Comparison of ENCODE assay signal across 10 cellular contexts in the genomic region with DNA sequence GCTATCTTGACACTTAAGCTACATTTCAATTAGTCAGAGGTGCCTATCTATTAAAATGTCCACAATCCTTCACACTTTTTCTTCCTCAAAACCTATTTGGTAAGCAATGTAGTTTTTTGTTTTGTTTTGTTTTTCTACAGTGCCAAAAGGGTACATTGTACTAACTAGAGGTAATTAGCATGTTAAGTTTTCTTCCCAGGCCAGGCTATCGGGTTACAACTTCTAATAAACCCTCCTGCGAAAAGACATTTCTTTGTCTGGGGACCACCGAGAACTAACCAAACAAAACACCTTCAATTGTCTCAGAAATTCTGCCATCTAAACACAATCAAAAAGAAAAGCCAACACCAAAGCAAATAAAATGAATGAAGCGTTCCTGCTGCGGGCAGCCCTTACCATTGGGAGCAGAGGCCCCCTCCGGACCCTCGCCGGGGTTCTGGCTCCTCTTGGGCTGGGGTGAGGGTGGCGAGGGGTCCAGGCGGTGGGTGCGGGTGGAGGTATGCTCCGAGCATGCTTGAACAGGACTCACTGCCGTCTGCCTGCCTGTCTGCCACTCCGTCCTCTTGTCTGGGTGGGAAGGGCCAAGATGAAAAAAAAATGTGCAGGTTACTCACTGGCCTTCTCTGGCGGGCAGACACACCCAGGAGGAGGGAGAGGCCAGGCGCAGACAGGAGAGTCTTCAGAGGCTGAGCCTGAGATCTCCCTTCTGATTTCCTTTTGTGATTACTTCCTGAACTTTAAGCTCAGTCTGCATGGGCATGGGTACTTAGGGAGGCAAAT.
DNase-seq lines count a peak whose midpoint lies in the region; ATAC-seq, FAIRE-seq and TF ChIP-seq lines count a peak whose summit lies in the region.
"Had no signal": no experiment of that assay in that cellular context is flagged by ENCODE, and none has a peak within 500 bp of the region (broad histone marks: within the 10 kb centered on the region; RNA-seq: fewer than 3 reads in every experiment).

No MANE protein-coding gene starts in this region.

- no peaks in the 10 kb centered on the region for H4K20me1 ChIP-seq in SK-N-SH (ENCODE audit: insufficient read depth)

- no peaks in the 10 kb centered on the region for H3F3A ChIP-seq in SK-N-SH (replicated peaks; ENCODE audit: insufficient read depth)

- no peak for TF ChIP-seq RAD21 in SK-N-SH (IDR thresholded peaks at IDR 0.05; ENCODE audit: low read length)

- H3K27ac ChIP-seq in C4-2B (peak overlapping the region; percentile 52), mesodermal cell (ENCODE audit: low read depth, low read length, severe bottlenecking) (peak overlapping the region; percentile 53), SK-N-SH (ENCODE audit: low read depth in 2 of 2, low read length in 1 of 2) (no peak overlapping the region)

- CTCF ChIA-PET in SK-N-SH (lab: Yijun Ruan, JAX), result interaction anchor here (0.9 kb wide), 1 partner anchor 141 kb away, joined by 3 read pairs; no protein-coding TSS in a partner anchor

- peak; percentile 47 for DNase-seq in NCI-H1417 treated with DMSO at 0.1 percent for 48 hours (lab: John Stamatoyannopoulos, UW)
- DNase-seq in astrocyte of the spinal cord (ENCODE audit: low read depth, low spot score), result peak; percentile 23
- DNase-seq in SK-N-SH, result no peak
- no peak for DNase-seq in frontal cortex (ENCODE audit: low spot score in 2 of 2)
- DNase-seq: activated B cell treated with CpG ODN at 0.5 μM for 24 hours, IMR-90 had no signal

- H3K4me3 ChIP-seq in astrocyte of the spinal cord (ENCODE audit: low read depth, low read length), result peak overlapping the region; percentile 25
- peak overlapping the region; percentile 40 for H3K4me3 ChIP-seq in mesodermal cell (ENCODE audit: extremely low read depth, insufficient read depth, low read length, poor library complexity, severe bottlenecking)
- H3K4me3 ChIP-seq in SK-N-SH (ENCODE audit: low read depth in 2 of 2, low read length in 1 of 2), result no peak overlapping the region

- no peak for ATAC-seq in HG03460 (IDR thresholded peaks at IDR 0.05; ENCODE audit: unreplicated experiment)
- no peak for ATAC-seq in GM21367 (IDR thresholded peaks at IDR 0.05; ENCODE audit: unreplicated experiment)

- peaks cover 10% of the 10 kb centered on the region for H3K36me3 ChIP-seq in mesodermal cell (ENCODE audit: control insufficient read depth, insufficient read depth, low read length)
- H3K36me3 ChIP-seq in SK-N-SH (replicated peaks in 1 of 2; ENCODE audit: control insufficient read depth in 1 of 2, insufficient read depth in 2 of 2, low read length in 1 of 2), result no peaks in the 10 kb centered on the region

- POLR2A ChIA-PET in SK-N-SH (lab: Yijun Ruan, JAX), result no interaction called here

- H3K79me2 ChIP-seq in SK-N-SH (ENCODE audit: insufficient read depth), result no peaks in the 10 kb centered on the region

- TF ChIP-seq EP300 in SK-N-SH (IDR thresholded peaks at IDR 0.05; ENCODE audit: borderline replicate concordance in 1 of 2, low read depth in 1 of 2, low read length in 1 of 2), result no peak

- FAIRE-seq in frontal cortex (lab: Jason Lieb, UNC), result no peak

- in situ Hi-C loops in astrocyte of the spinal cord (cut with HindIII; ENCODE audit: low sequenced_read_pairs), result no loop called here

- H3K4me2 ChIP-seq in SK-N-SH, result no peak overlapping the region

- H3K9me3 ChIP-seq in mesodermal cell (ENCODE audit: control insufficient read depth, low read length) (no peaks in the 10 kb centered on the region), SK-N-SH (no peaks in the 10 kb centered on the region)

- H2AFZ ChIP-seq in SK-N-SH (ENCODE audit: low read depth), result no peak overlapping the region

- TF ChIP-seq CTCF in C4-2B (conservative IDR thresholded peaks at IDR 0.05) (no peak), astrocyte of the spinal cord (IDR thresholded peaks at IDR 0.05; ENCODE audit: low read depth, low read length) (no peak), SK-N-SH (IDR thresholded peaks at IDR 0.05) (no peak)

- H3K27me3 ChIP-seq in SK-N-SH (ENCODE audit: insufficient read depth), result no peaks in the 10 kb centered on the region

- 5 to 8% methylated on average over 12 to 14 of the region's 16 CpGs for WGBS in mesodermal cell (ENCODE audit: insufficient coverage in 2 of 2), 2 experiments
- 36% methylated on average over 13 of the region's 16 CpGs for WGBS in SK-N-SH (ENCODE audit: low lambda C conversion rate)

- H3K9me2 ChIP-seq in SK-N-SH, result no peaks in the 10 kb centered on the region

- H3K9ac ChIP-seq in SK-N-SH, result no peak overlapping the region

- H3K4me1 ChIP-seq in mesodermal cell (ENCODE audit: control insufficient read depth, insufficient read depth, low read length, poor library complexity, severe bottlenecking), result peaks cover 9% of the 10 kb centered on the region
- peaks cover 0 to 3% of the 10 kb centered on the region in 2 experiments; a peak in 1 of 4 replicates for H3K4me1 ChIP-seq in SK-N-SH (ENCODE audit: control insufficient read depth in 1 of 2, insufficient read depth in 2 of 2, low read depth in 1 of 2, low read length in 1 of 2)

TF ChIP-seq in SK-N-SH, 30 proteins besides CTCF, POLR2A, EP300 and RAD21:
- TF ChIP-seq, protein P1, sequence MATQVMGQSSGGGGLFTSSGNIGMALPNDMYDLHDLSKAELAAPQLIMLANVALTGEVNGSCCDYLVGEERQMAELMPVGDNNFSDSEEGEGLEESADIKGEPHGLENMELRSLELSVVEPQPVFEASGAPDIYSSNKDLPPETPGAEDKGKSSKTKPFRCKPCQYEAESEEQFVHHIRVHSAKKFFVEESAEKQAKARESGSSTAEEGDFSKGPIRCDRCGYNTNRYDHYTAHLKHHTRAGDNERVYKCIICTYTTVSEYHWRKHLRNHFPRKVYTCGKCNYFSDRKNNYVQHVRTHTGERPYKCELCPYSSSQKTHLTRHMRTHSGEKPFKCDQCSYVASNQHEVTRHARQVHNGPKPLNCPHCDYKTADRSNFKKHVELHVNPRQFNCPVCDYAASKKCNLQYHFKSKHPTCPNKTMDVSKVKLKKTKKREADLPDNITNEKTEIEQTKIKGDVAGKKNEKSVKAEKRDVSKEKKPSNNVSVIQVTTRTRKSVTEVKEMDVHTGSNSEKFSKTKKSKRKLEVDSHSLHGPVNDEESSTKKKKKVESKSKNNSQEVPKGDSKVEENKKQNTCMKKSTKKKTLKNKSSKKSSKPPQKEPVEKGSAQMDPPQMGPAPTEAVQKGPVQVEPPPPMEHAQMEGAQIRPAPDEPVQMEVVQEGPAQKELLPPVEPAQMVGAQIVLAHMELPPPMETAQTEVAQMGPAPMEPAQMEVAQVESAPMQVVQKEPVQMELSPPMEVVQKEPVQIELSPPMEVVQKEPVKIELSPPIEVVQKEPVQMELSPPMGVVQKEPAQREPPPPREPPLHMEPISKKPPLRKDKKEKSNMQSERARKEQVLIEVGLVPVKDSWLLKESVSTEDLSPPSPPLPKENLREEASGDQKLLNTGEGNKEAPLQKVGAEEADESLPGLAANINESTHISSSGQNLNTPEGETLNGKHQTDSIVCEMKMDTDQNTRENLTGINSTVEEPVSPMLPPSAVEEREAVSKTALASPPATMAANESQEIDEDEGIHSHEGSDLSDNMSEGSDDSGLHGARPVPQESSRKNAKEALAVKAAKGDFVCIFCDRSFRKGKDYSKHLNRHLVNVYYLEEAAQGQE (IDR thresholded peaks at IDR 0.05; ENCODE audit: low read depth, low read length), result no peak
- no peak for TF ChIP-seq YY1 (IDR thresholded peaks at IDR 0.05; ENCODE audit: low read depth)
- TF ChIP-seq SMC3 (IDR thresholded peaks at IDR 0.05; ENCODE audit: low read depth, low read length), result no peak

Comparison
In these comparisons a context has a peak if more than half of its experiments do, and no peak if none do; other contexts are left out.
1. H3K27ac ChIP-seq: peak in C4-2B (single experiment) and mesodermal cell (single experiment); none in SK-N-SH (0 of 2).
2. DNase-seq: peak in NCI-H1417 treated with DMSO at 0.1 percent for 48 hours (single experiment) and astrocyte of the spinal cord (single experiment); none in SK-N-SH (single experiment) and frontal cortex (0 of 2).
3. H3K4me3 ChIP-seq: peak in astrocyte of the spinal cord (single experiment) and mesodermal cell (single experiment); none in SK-N-SH (0 of 2).